In genomic region chr19:31346660-31347059, GRCh38 we compare ENCODE assay signal across 15 cellular contexts. TPM values are rescaled to one million over a fixed set of nuclear protein-coding genes. Genes with fewer than 3 reads are reported as not detected.
DNase-seq lines count a peak whose midpoint lies in the region; ATAC-seq and TF ChIP-seq lines count a peak whose summit lies in the region.
"Had no signal": no experiment of that assay in that cellular context is flagged by ENCODE, and none has a peak within 500 bp of the region (broad histone marks: within the 10 kb centered on the region; RNA-seq: fewer than 3 reads in every experiment).

No MANE protein-coding gene starts in this region.

- H3K9ac ChIP-seq in skeletal muscle satellite cell (ENCODE audit: low read depth, low read length): no peak overlapping the region

- H3K27ac ChIP-seq in GM23338 (ENCODE audit: low read depth) (no peak overlapping the region), hepatocyte (no peak overlapping the region)

- no peaks in the 10 kb centered on the region for H3K9me2 ChIP-seq in GM23338 (ENCODE audit: insufficient read depth)
- H3K9me2 ChIP-seq in hepatocyte (replicated peaks; ENCODE audit: insufficient read depth): no peaks in the 10 kb centered on the region

- H3K4me1 ChIP-seq in GM23338 (ENCODE audit: insufficient read depth) (peaks cover 33% of the 10 kb centered on the region), hepatocyte (ENCODE audit: insufficient read depth) (peaks cover 5% of the 10 kb centered on the region), skeletal muscle satellite cell (ENCODE audit: control insufficient read depth, insufficient read depth, low read length) (peaks cover 32% of the 10 kb centered on the region)

- ATAC-seq in GM23338 (no peak), HG03280 (IDR thresholded peaks at IDR 0.05; ENCODE audit: unreplicated experiment) (no peak), left ventricle myocardium superior (no peak)

- no peak overlapping the region for H3K4me2 ChIP-seq in GM23338
- peak overlapping the region; percentile 99 for H3K4me2 ChIP-seq in hepatocyte
- peak overlapping the region; percentile 94 for H3K4me2 ChIP-seq in skeletal muscle satellite cell (ENCODE audit: low read length)

- TF ChIP-seq CTCF in GM23338 (conservative IDR thresholded peaks at IDR 0.05; ENCODE audit: low read depth in 2 of 2): no peak
- no peak for TF ChIP-seq CTCF in astrocyte of the spinal cord (IDR thresholded peaks at IDR 0.05; ENCODE audit: low read depth, low read length)
- TF ChIP-seq CTCF in hepatocyte (IDR thresholded peaks at IDR 0.05; ENCODE audit: poor library complexity): no peak
- TF ChIP-seq CTCF in GM13976 (IDR thresholded peaks at IDR 0.05; ENCODE audit: borderline replicate concordance, control extremely low read depth, extremely low read depth, insufficient read depth, missing control alignments): no peak

- H3K9me3 ChIP-seq in hepatocyte (ENCODE audit: low read depth) (no peaks in the 10 kb centered on the region), skeletal muscle satellite cell (replicated peaks; ENCODE audit: low read length) (no peaks in the 10 kb centered on the region)

- H3K4me3 Mint-ChIP-seq in GM23338: peak overlapping the region; percentile 28; the same call in 2 of the 3 replicates

- H3K27me3 Mint-ChIP-seq in GM23338 (ENCODE audit: insufficient read depth, low read depth, poor library complexity): peaks cover 26% of the 10 kb centered on the region

- H2AFZ ChIP-seq in GM23338: no peak overlapping the region
- no peak overlapping the region for H2AFZ ChIP-seq in hepatocyte

- H3K9me3 Mint-ChIP-seq in GM23338: peaks cover 3% of the 10 kb centered on the region; the same call in 2 of the 3 replicates

- H3K36me3 Mint-ChIP-seq in GM23338 (ENCODE audit: low read depth): no peaks in the 10 kb centered on the region; the same call in 2 of the 3 replicates
- H3K36me3 Mint-ChIP-seq: CD4-positive, CD25-positive, alpha-beta regulatory T cell had no signal

- H3K79me2 ChIP-seq in GM23338 (replicated peaks; ENCODE audit: insufficient read depth) (peaks cover 66% of the 10 kb centered on the region), hepatocyte (peaks cover 69% of the 10 kb centered on the region)

- peaks cover 47% of the 10 kb centered on the region for H3K4me1 Mint-ChIP-seq in GM23338

- H3K27me3 ChIP-seq in GM23338 (ENCODE audit: insufficient read depth) (peaks cover 38% of the 10 kb centered on the region), hepatocyte (peaks cover 56% of the 10 kb centered on the region), skeletal muscle satellite cell (ENCODE audit: control insufficient read depth, insufficient read depth, low read length) (no peaks in the 10 kb centered on the region), H7 (ENCODE audit: control insufficient read depth, insufficient read depth, low read length) (peaks cover 24% of the 10 kb centered on the region)

- DNase-seq in GM23338 (ENCODE audit: low spot score) (no peak), astrocyte of the spinal cord (ENCODE audit: low read depth, low spot score) (no peak), hepatocyte (ENCODE audit: low spot score) (no peak), GM13976 (ENCODE audit: low spot score) (no peak), left ventricle myocardium superior (no peak), H7 (no peak)
- DNase-seq: CD4-positive, CD25-positive, alpha-beta regulatory T cell; MV-4-11; NCI-H1436; NCI-H2081; NCI-H524; RPMI8226 had no signal

- H3K36me3 ChIP-seq in GM23338 (ENCODE audit: insufficient read depth) (no peaks in the 10 kb centered on the region), hepatocyte (replicated peaks; ENCODE audit: insufficient read depth, low read depth) (no peaks in the 10 kb centered on the region), skeletal muscle satellite cell (ENCODE audit: insufficient read depth, low read length) (peaks cover 5% of the 10 kb centered on the region), H7 (replicated peaks; ENCODE audit: control insufficient read depth, insufficient read depth, low read length) (no peaks in the 10 kb centered on the region)

- peaks cover 19% of the 10 kb centered on the region for H4K20me1 ChIP-seq in GM23338 (replicated peaks; ENCODE audit: insufficient read depth)
- H4K20me1 ChIP-seq in hepatocyte (ENCODE audit: insufficient read depth, poor library complexity, severe bottlenecking): no peaks in the 10 kb centered on the region

- no peaks in the 10 kb centered on the region; the same call in none of the 2 replicates for H3F3A ChIP-seq in GM23338 (replicated peaks; ENCODE audit: low read depth)

- H3K4me3 ChIP-seq in GM23338: no peak overlapping the region
- peak overlapping the region; percentile 5 for H3K4me3 ChIP-seq in astrocyte of the spinal cord (ENCODE audit: low read depth, low read length)
- H3K4me3 ChIP-seq in hepatocyte: no peak overlapping the region
- no peak overlapping the region for H3K4me3 ChIP-seq in skeletal muscle satellite cell (ENCODE audit: low read length)
- H3K4me3 ChIP-seq in H7 (ENCODE audit: insufficient read depth, low read depth, low read length): no peak overlapping the region

- WGBS in hepatocyte (ENCODE audit: low lambda C conversion rate, missing lambda C conversion rate): 60% methylated on average over 2 of the region's 2 CpGs

- H3K27ac Mint-ChIP-seq in GM23338: no peak overlapping the region
- H3K27ac Mint-ChIP-seq: CD4-positive, CD25-positive, alpha-beta regulatory T cell had no signal

- intact Hi-C loops in left ventricle myocardium superior (cut with micrococcal nuclease): no loop called here

- in situ Hi-C loops in astrocyte of the spinal cord (cut with HindIII; ENCODE audit: low sequenced_read_pairs): no loop called here
- in situ Hi-C loops in GM13976 (cut with MboI; ENCODE audit: low sequenced_read_pairs, unreplicated experiment): no loop called here

TF ChIP-seq in GM23338, 12 proteins besides CTCF, POLR2A, EP300 and RAD21:
- TF ChIP-seq POLR2AphosphoS5 (IDR thresholded peaks at IDR 0.05; ENCODE audit: low read depth) (no peak), ZNF114 (CRISPR knock-in tag; IDR thresholded peaks at IDR 0.05) (no peak), EZH2 (IDR thresholded peaks at IDR 0.05; ENCODE audit: low read depth, unreplicated experiment) (no peak), ZNF331 (CRISPR knock-in tag; IDR thresholded peaks at IDR 0.05; ENCODE audit: low read depth) (no peak), STAT1 (IDR thresholded peaks at IDR 0.05; ENCODE audit: unreplicated experiment) (no peak)

RNA-seq across cellular contexts. Expression of gene TSHZ3, which starts 2.6 kb away (rescaled TPM):
- total RNA-seq in GM23338 (2014; rRNA removed; shearing (Covaris generic)): 8.7 and 8.9 TPM in 2 replicates
- polyA plus RNA-seq in GM23338 (2016; fragmentation: Nextera tagmentation; extraction: Ambion mirVana): 3.3 and 3.8 TPM in 2 replicates
- total RNA-seq in hepatocyte: 4.9 and 5.7 TPM in 2 replicates
- polyA plus RNA-seq in hepatocyte: 5.3 and 5.7 TPM in 2 replicates
- 5.8 and 6.1 TPM in 2 replicates for total RNA-seq in skeletal muscle satellite cell (2012; rRNA removed)
- 2.6 TPM for total RNA-seq in left ventricle myocardium superior
- 2.0 and 2.7 TPM in 2 replicates for total RNA-seq in H7 (2014; rRNA removed; shearing (Covaris generic))
- total RNA-seq: OCI-LY7 had no signal
